In the genomic region with DNA sequence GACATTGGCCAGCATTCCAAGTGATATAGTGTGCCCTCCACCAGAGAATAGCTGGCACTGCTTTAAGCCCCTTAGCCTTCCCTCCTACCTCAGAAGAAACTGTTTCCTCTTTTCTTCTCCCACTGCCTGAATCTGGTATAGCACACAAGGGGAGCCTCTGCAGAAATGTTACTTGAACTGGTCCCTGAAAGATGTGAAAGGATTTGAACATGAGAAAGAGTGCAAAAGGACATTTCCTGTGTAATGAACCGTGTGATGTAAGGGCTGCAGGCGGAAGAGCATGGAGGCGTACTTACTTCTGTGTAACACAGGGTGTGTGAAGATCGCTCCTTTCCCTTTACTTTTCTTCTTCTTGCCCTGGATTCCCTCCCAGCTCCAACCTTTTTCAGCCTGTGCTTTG, we compare ENCODE assay signal across 8 cellular contexts. TPM values are rescaled to one million over a fixed set of nuclear protein-coding genes. Genes with fewer than 3 reads are reported as not detected.
DNase-seq lines count a peak whose midpoint lies in the region; ATAC-seq and TF ChIP-seq lines count a peak whose summit lies in the region.

No MANE protein-coding gene starts in this region.

- H3K4me1 ChIP-seq in CD4-positive, CD25-positive, alpha-beta regulatory T cell (ENCODE audit: control insufficient read depth, insufficient read depth, low read length, poor library complexity, severe bottlenecking), result peaks cover 72% of the 10 kb centered on the region
- peaks cover 38% of the 10 kb centered on the region for H3K4me1 ChIP-seq in Panc1 (ENCODE audit: control insufficient read depth, insufficient read depth, low read length)

- H3K4me3 Mint-ChIP-seq in CD4-positive, CD25-positive, alpha-beta regulatory T cell, result peak overlapping the region; percentile 29 to 67 (median 46)
- peak overlapping the region; percentile 21 to 63 (median 24) for H3K4me3 Mint-ChIP-seq in immature natural killer cell

- CTCF ChIA-PET in Panc1 (lab: Charles Lee), result no interaction called here

- peak; percentile 71 to 74 for ATAC-seq in CD4-positive, CD25-positive, alpha-beta regulatory T cell (ENCODE audit: low read depth in 2 of 2)
- ATAC-seq in GM19372 (IDR thresholded peaks at IDR 0.05; ENCODE audit: low read depth, unreplicated experiment) (peak; percentile 84), Panc1 (peak; percentile 60)

- no peaks in the 10 kb centered on the region for H3K36me3 ChIP-seq in CD4-positive, CD25-positive, alpha-beta regulatory T cell (ENCODE audit: control insufficient read depth, insufficient read depth, low read length)
- no peaks in the 10 kb centered on the region for H3K36me3 ChIP-seq in Panc1 (ENCODE audit: control insufficient read depth, insufficient read depth, low read length)

- peak in 2 of 3 donors; percentile 10 to 69 for DNase-seq in CD4-positive, CD25-positive, alpha-beta regulatory T cell
- DNase-seq in Panc1 (ENCODE audit: low read depth, low spot score) (no peak), immature natural killer cell (peak in 2 of 3 donors; percentile 7 to 9), 8988T (no peak), NCI-H1436 (lab: John Stamatoyannopoulos, UW) (no peak)
- DNase-seq in activated effector memory CD4-positive, alpha-beta T cell treated with Interleukin-2 at 50 U/mL for 16 hours, result no peak
- no peak for DNase-seq in activated CD4-positive, alpha-beta T cell treated with anti-CD3 and anti-CD28 coated beads for 48 hours

- H3K9me3 ChIP-seq in CD4-positive, CD25-positive, alpha-beta regulatory T cell (ENCODE audit: control insufficient read depth in 2 of 2, low read length in 2 of 2), result no peaks in the 10 kb centered on the region
- no peaks in the 10 kb centered on the region for H3K9me3 ChIP-seq in Panc1 (ENCODE audit: control insufficient read depth, insufficient read depth, low read depth, low read length)

- no peaks in the 10 kb centered on the region for H3K27me3 Mint-ChIP-seq in CD4-positive, CD25-positive, alpha-beta regulatory T cell
- peaks cover 0 to 1% (median 0%) of the 10 kb centered on the region in 3 donors for H3K27me3 Mint-ChIP-seq in immature natural killer cell (ENCODE audit: low read depth in 3 of 3)

- H3K27ac Mint-ChIP-seq in CD4-positive, CD25-positive, alpha-beta regulatory T cell, result peak overlapping the region in 2 of 3 donors; percentile 76 to 91
- peak overlapping the region; percentile 68 to 85 (median 77) for H3K27ac Mint-ChIP-seq in immature natural killer cell

- peak overlapping the region; percentile 64 for H3K4me3 ChIP-seq in CD4-positive, CD25-positive, alpha-beta regulatory T cell (ENCODE audit: low read depth, low read length)
- peak overlapping the region in 1 of 2 experiments; percentile 3; a peak in 1 of 4 replicates for H3K4me3 ChIP-seq in Panc1 (ENCODE audit: low read depth in 2 of 2, low read length in 2 of 2)

- H3K27me3 ChIP-seq in CD4-positive, CD25-positive, alpha-beta regulatory T cell (ENCODE audit: control insufficient read depth, insufficient read depth, low read length), result no peaks in the 10 kb centered on the region
- no peaks in the 10 kb centered on the region for H3K27me3 ChIP-seq in Panc1 (ENCODE audit: control insufficient read depth, insufficient read depth, low read length)

- H3K4me1 Mint-ChIP-seq in CD4-positive, CD25-positive, alpha-beta regulatory T cell, result peaks cover 69 to 94% (median 77%) of the 10 kb centered on the region in 4 donors
- H3K4me1 Mint-ChIP-seq in immature natural killer cell, result peaks cover 76 to 99% of the 10 kb centered on the region in 2 donors

- BruUV-seq in Panc1 (replicated peaks; lab: Mats Ljungman, UMichigan), result no TSS peak

- no peak overlapping the region for H3K27ac ChIP-seq in CD4-positive, CD25-positive, alpha-beta regulatory T cell (ENCODE audit: insufficient read depth, low read length, poor library complexity, severe bottlenecking)
- H3K27ac ChIP-seq in Panc1 (ENCODE audit: low read length), result peak overlapping the region; percentile 49

- in situ Hi-C loops in Panc1 (cut with HindIII; ENCODE audit: low pct_unique_long_range_greater_than_20kb, low sequenced_read_pairs), result no loop called here

- H3K9me3 Mint-ChIP-seq in CD4-positive, CD25-positive, alpha-beta regulatory T cell, result no peaks in the 10 kb centered on the region
- no peaks in the 10 kb centered on the region for H3K9me3 Mint-ChIP-seq in immature natural killer cell

- H3K36me3 Mint-ChIP-seq in CD4-positive, CD25-positive, alpha-beta regulatory T cell, result no peaks in the 10 kb centered on the region
- no peaks in the 10 kb centered on the region for H3K36me3 Mint-ChIP-seq in immature natural killer cell

- intact Hi-C loops in Panc1 (cut with micrococcal nuclease; ENCODE audit: unreplicated experiment), result no loop called here

- no peak for TF ChIP-seq CTCF in Panc1 (IDR thresholded peaks at IDR 0.05)

- POLR2A ChIA-PET in Panc1 (lab: Charles Lee), result no interaction called here

RNA-seq across cellular contexts. Expression of a gene that starts 8.3 kb away (rescaled TPM):
- 68.2 TPM for total RNA-seq in CD4-positive, CD25-positive, alpha-beta regulatory T cell
- 10 to 100 TPM; 28.3 to 41.2 (median 32.5) TPM for polyA plus RNA-seq in CD4-positive, CD25-positive, alpha-beta regulatory T cell
- 53.4 TPM for total RNA-seq in Panc1 (2021; ENCODE audit: unreplicated experiment)
- polyA plus RNA-seq in Panc1 (2012; ENCODE audit: insufficient read length), result 23.8 TPM
- polyA plus RNA-seq in immature natural killer cell, result 10 to 100 TPM; 28.9 to 50.9 (median 38.7) TPM

Comparison
In these comparisons a context has a peak if more than half of its experiments do, and no peak if none do; other contexts are left out.
1. DNase-seq: peak in CD4-positive, CD25-positive, alpha-beta regulatory T cell (2 of 3) and immature natural killer cell (2 of 3); none in Panc1 (single experiment), 8988T (single experiment), NCI-H1436 (single experiment), activated effector memory CD4-positive, alpha-beta T cell treated with Interleukin-2 at 50 U/mL for 16 hours (single experiment) and activated CD4-positive, alpha-beta T cell treated with anti-CD3 and anti-CD28 coated beads for 48 hours (single experiment).
2. Peak in every context shown above with its lines, with median percentiles within 50 percentile points of each other: ATAC-seq.